1 cellular context compared by ENCODE assay signal in genomic region chr14:34997762-34998161, GRCh38.
A peak's percentile ranks its signal among the peaks of the same experiment; 100 is the strongest.
TF ChIP-seq lines count a peak whose summit lies in the region.

No MANE protein-coding gene starts in this region.

TF ChIP-seq in HepG2, 621 proteins besides CTCF, POLR2A, EP300 and RAD21:
- no peak for TF ChIP-seq POLR2G (IDR thresholded peaks at IDR 0.05; ENCODE audit: low read depth, low read length)
- 0 out of 4 replicates have a peak, but pooled peaks of 1 of the 2 experiments have one; percentile 13 for TF ChIP-seq ATF4 (CRISPR knock-in tag; IDR thresholded peaks at IDR 0.05)
- no peak for TF ChIP-seq ZHX2 (IDR thresholded peaks at IDR 0.05; ENCODE audit: low read depth)
- peak; percentile 21; the same call in 1 of the 2 replicates for TF ChIP-seq ZHX2 (CRISPR knock-in tag; IDR thresholded peaks at IDR 0.05; ENCODE audit: borderline replicate concordance)
- TF ChIP-seq CC2D1A (CRISPR knock-in tag; IDR thresholded peaks at IDR 0.05), result no peak
- peak; percentile 32; the same call in 1 of the 2 replicates for TF ChIP-seq ZFAT (CRISPR knock-in tag; conservative IDR thresholded peaks at IDR 0.05)
- no peak for TF ChIP-seq THAP7 (CRISPR knock-in tag; IDR thresholded peaks at IDR 0.05)
- TF ChIP-seq ETS1 (CRISPR knock-in tag; IDR thresholded peaks at IDR 0.05), result no peak
- 0 out of 2 replicates have a peak, but pooled peaks have one; percentile 40 for TF ChIP-seq KLF12 (CRISPR knock-in tag; IDR thresholded peaks at IDR 0.05; ENCODE audit: borderline replicate concordance)
- peak; percentile 39; the same call in 1 of the 2 replicates for TF ChIP-seq MTF1 (CRISPR knock-in tag; IDR thresholded peaks at IDR 0.05)
